In genomic region chr2:85277416-85278158, GRCh38 we compare ENCODE assay signal across 1 cellular context.
TF ChIP-seq lines count a peak whose summit lies in the region.

No MANE protein-coding gene starts in this region.

TF ChIP-seq in GM23338, 12 proteins besides CTCF, POLR2A, EP300 and RAD21 (continued from another document):
- TF ChIP-seq ZNF462 (CRISPR knock-in tag; IDR thresholded peaks at IDR 0.05) (no peak), ZNF114 (CRISPR knock-in tag; IDR thresholded peaks at IDR 0.05) (no peak), EZH2 (IDR thresholded peaks at IDR 0.05; ENCODE audit: low read depth, unreplicated experiment) (no peak), ETS1 (IDR thresholded peaks at IDR 0.05) (no peak), CREB1 (CRISPR knock-in tag; IDR thresholded peaks at IDR 0.05; ENCODE audit: low read depth) (no peak)
